ENCODE assay signal across 30 cellular contexts in genomic region chr10:62543566-62543965, GRCh38.
"Had no signal": no experiment of that assay in that cellular context is flagged by ENCODE, and none has a peak within 500 bp of the region (broad histone marks: within the 10 kb centered on the region; RNA-seq: fewer than 3 reads in every experiment).

No MANE protein-coding gene starts in this region.

- H3K27ac Mint-ChIP-seq: memory B cell; natural killer cell treated with Interleukin-12 subunit alpha and Interleukin-12 subunit beta and Interleukin-15 and Interleukin-18, amount 100 ng/mL, for 72 hours; neural progenitor cell; stimulated activated naive CD8-positive, alpha-beta T cell treated with anti-CD3 and anti-CD28 coated beads, Interleukin-15, amount 100 ng/mL, for 72 hours had no signal

- H3K27me3 ChIP-seq: esophagus muscularis mucosa, heart right ventricle, neural progenitor cell, ovary, sigmoid colon, spleen, thyroid gland, vagina had no signal

- H3K27me3 Mint-ChIP-seq: memory B cell; naive B cell; stimulated activated naive CD8-positive, alpha-beta T cell treated with anti-CD3 and anti-CD28 coated beads, Interleukin-15, amount 100 ng/mL, for 72 hours had no signal

- H3K36me3 Mint-ChIP-seq: natural killer cell treated with Interleukin-12 subunit alpha and Interleukin-12 subunit beta and Interleukin-15 and Interleukin-18, amount 100 ng/mL, for 72 hours; neural progenitor cell had no signal

- H3K4me3 Mint-ChIP-seq: memory B cell; natural killer cell treated with Interleukin-12 subunit alpha and Interleukin-12 subunit beta and Interleukin-15 and Interleukin-18, amount 100 ng/mL, for 72 hours; neural progenitor cell; stimulated activated naive CD8-positive, alpha-beta T cell treated with anti-CD3 and anti-CD28 coated beads, Interleukin-15, amount 100 ng/mL, for 72 hours had no signal

- ATAC-seq: heart right ventricle; left lobe of liver; mucosa of descending colon; natural killer cell treated with Interleukin-12 subunit alpha and Interleukin-12 subunit beta and Interleukin-15 and Interleukin-18, amount 100 ng/mL, for 72 hours; psoas muscle; right cardiac atrium; stimulated activated naive CD8-positive, alpha-beta T cell treated with anti-CD3 and anti-CD28 coated beads, Interleukin-15, amount 100 ng/mL, for 72 hours had no signal

- FAIRE-seq: endothelial cell of umbilical vein, kidney had no signal

- H3K9me3 Mint-ChIP-seq: natural killer cell treated with Interleukin-12 subunit alpha and Interleukin-12 subunit beta and Interleukin-15 and Interleukin-18, amount 100 ng/mL, for 72 hours; neural progenitor cell had no signal

- H3K4me1 Mint-ChIP-seq: neural progenitor cell; stimulated activated naive CD8-positive, alpha-beta T cell treated with anti-CD3 and anti-CD28 coated beads, Interleukin-15, amount 100 ng/mL, for 72 hours had no signal

- H3K9me3 ChIP-seq: esophagus muscularis mucosa, heart right ventricle, mucosa of descending colon, ovary, psoas muscle, sigmoid colon, spleen, thyroid gland, vagina had no signal

- H3K27ac ChIP-seq: coronary artery, esophagus muscularis mucosa, neural progenitor cell, ovary, psoas muscle, sigmoid colon, spleen, thyroid gland, vagina had no signal

- H3K4me3 ChIP-seq: coronary artery, esophagus muscularis mucosa, heart right ventricle, lung, mucosa of descending colon, neural progenitor cell, ovary, psoas muscle, sigmoid colon, spleen, thyroid gland, vagina had no signal

- DNase-seq: dermis blood vessel endothelial cell; effector memory CD4-positive, alpha-beta T cell; foreskin melanocyte; glutamatergic neuron; heart right ventricle; hypothalamus; kidney; mucosa of descending colon; naive B cell; nucleus accumbens; ovary; posterior cingulate gyrus; psoas muscle; right cardiac atrium; sigmoid colon; spleen; stimulated activated CD4-positive, alpha-beta T cell treated with anti-CD3 and anti-CD28 coated beads, Interleukin-2, amount 100 ng/mL, for 48 hours; stimulated activated naive CD4-positive, alpha-beta T cell; stimulated activated naive CD8-positive, alpha-beta T cell treated with anti-CD3 and anti-CD28 coated beads, Interleukin-15, amount 100 ng/mL, for 72 hours; thyroid gland; trophoblast cell had no signal

- H3K4me2 ChIP-seq: neural progenitor cell had no signal

- H3K36me3 ChIP-seq: esophagus muscularis mucosa, heart right ventricle, neural progenitor cell, ovary, sigmoid colon, spleen, thyroid gland, vagina had no signal

- H2AFZ ChIP-seq: neural progenitor cell had no signal

- H3K9ac ChIP-seq: neural progenitor cell had no signal

- H3K4me1 ChIP-seq: esophagus muscularis mucosa, neural progenitor cell, psoas muscle, sigmoid colon, thyroid gland had no signal
